ENCODE assay signal across 10 cellular contexts in genomic region chr2:226184940-226185575, GRCh38.
A peak's percentile ranks its signal among the peaks of the same experiment; 100 is the strongest.
DNase-seq lines count a peak whose midpoint lies in the region; ATAC-seq and TF ChIP-seq lines count a peak whose summit lies in the region.
"Had no signal": no experiment of that assay in that cellular context is flagged by ENCODE, and none has a peak within 500 bp of the region (broad histone marks: within the 10 kb centered on the region; RNA-seq: fewer than 3 reads in every experiment).

No MANE protein-coding gene starts in this region.

- no peak for ATAC-seq in gastrocnemius medialis
- ATAC-seq in GM19395 (IDR thresholded peaks at IDR 0.05; ENCODE audit: unreplicated experiment) = no peak

- intact Hi-C loops in gastrocnemius medialis (cut with DNase I; ENCODE audit: low total_unique reads) = no loop called here
- intact Hi-C loops in posterior vena cava (cut with DNase I) = no loop called here

- H3K4me3 ChIP-seq in fibroblast of the aortic adventitia (ENCODE audit: low read depth, low read length) (peak overlapping the region; percentile 38), gastrocnemius medialis (no peak overlapping the region)

- H3K36me3 ChIP-seq in gastrocnemius medialis = no peaks in the 10 kb centered on the region

- CTCF ChIA-PET in RWPE1 (lab: Yijun Ruan, JAX) = interaction anchor here (0.6 kb wide), 1 partner anchor 1685 kb away, joined by 3 read pairs; no protein-coding TSS in a partner anchor

- DNase-seq in ELR (ENCODE audit: low read depth) = peak; percentile 83
- peak; percentile 14 for DNase-seq in RWPE1 (ENCODE audit: low spot score)
- DNase-seq in fibroblast of the aortic adventitia (ENCODE audit: low read depth) = peak; percentile 56
- peak; percentile 15 for DNase-seq in retina
- no peak for DNase-seq in gastrocnemius medialis
- DNase-seq in germinal center (ENCODE audit: low spot score) = no peak
- DNase-seq in posterior vena cava (ENCODE audit: low spot score) = no peak
- DNase-seq: DMS79 treated with DMSO at 0.1 percent for 48 hours had no signal

- TF ChIP-seq CTCF in RWPE1 (conservative IDR thresholded peaks at IDR 0.05; ENCODE audit: low read depth) = no peak
- no peak for TF ChIP-seq CTCF in fibroblast of the aortic adventitia (IDR thresholded peaks at IDR 0.05; ENCODE audit: insufficient read depth, low read length)
- no peak for TF ChIP-seq CTCF in gastrocnemius medialis (IDR thresholded peaks at IDR 0.05 in 4 of 5, conservative IDR thresholded peaks at IDR 0.05 in 1 of 5)

- peak overlapping the region; percentile 92 for H3K27ac ChIP-seq in RWPE1
- peak overlapping the region in 1 of 4 donors; percentile 56 for H3K27ac ChIP-seq in gastrocnemius medialis
- H3K27ac ChIP-seq: KMS-11 had no signal

- in situ Hi-C loops in gastrocnemius medialis (cut with MboI; ENCODE audit: low sequenced_read_pairs in 4 of 4) = no loop called here

- peaks cover 12 to 17% of the 10 kb centered on the region in 2 donors for H3K4me1 ChIP-seq in gastrocnemius medialis

- POLR2A ChIA-PET in RWPE1 (lab: Yijun Ruan, JAX; ENCODE audit: low non-redundant PET) = no interaction called here

- no peaks in the 10 kb centered on the region for H3K9me3 ChIP-seq in gastrocnemius medialis

- H3K27me3 ChIP-seq in gastrocnemius medialis = no peaks in the 10 kb centered on the region

- TF ChIP-seq POLR2A in gastrocnemius medialis (IDR thresholded peaks at IDR 0.05) = no peak

Comparison
In these comparisons a context has a peak if more than half of its experiments do, and no peak if none do; other contexts are left out.
1. DNase-seq: peak in ELR (single experiment), RWPE1 (single experiment), fibroblast of the aortic adventitia (single experiment) and retina (single experiment); none in gastrocnemius medialis (0 of 2), germinal center (single experiment) and posterior vena cava (single experiment).